ENCODE assay signal across 8 cellular contexts in genomic region chr12:31403099-31403607, GRCh38.
DNase-seq lines count a peak whose midpoint lies in the region; ATAC-seq and TF ChIP-seq lines count a peak whose summit lies in the region.
"Not testable (repeated sequence)": the region's sequence is repeated elsewhere in the genome, so short reads cannot be mapped to it uniquely, and the experiment has no call there.

No MANE protein-coding gene starts in this region.

- not testable (repeated sequence) for H3K36me3 ChIP-seq in neutrophil

- not testable (repeated sequence) for H3K27me3 ChIP-seq in neutrophil

- H3K4me3 ChIP-seq in GM12875 (ENCODE audit: low read depth, low read length); neutrophil (ENCODE audit: low read depth in 1 of 2, low read length in 1 of 2): not testable (repeated sequence)

- H3K4me1 ChIP-seq in neutrophil (ENCODE audit: control insufficient read depth in 1 of 2, insufficient read depth in 1 of 2, low read depth in 1 of 2, low read length in 1 of 2) = not testable (repeated sequence)

- TF ChIP-seq CTCF in GM12875 (IDR thresholded peaks at IDR 0.05; ENCODE audit: borderline replicate concordance, insufficient read depth, low read depth, low read length) = peak; percentile 88
- peak; percentile 16 for TF ChIP-seq CTCF in neutrophil (IDR thresholded peaks at IDR 0.05)

- peak; percentile 81 for ATAC-seq in HG02610 (IDR thresholded peaks at IDR 0.05; ENCODE audit: unreplicated experiment)

- peak; percentile 86 for DNase-seq in MV-4-11 (lab: John Stamatoyannopoulos, UW)
- peak; percentile 85 for DNase-seq in SHP77 (lab: John Stamatoyannopoulos, UW)
- peak; percentile 18 for DNase-seq in activated effector memory CD4-positive, alpha-beta T cell treated with Interleukin-2 at 50 U/mL for 16 hours
- DNase-seq in fibroblast of the conjunctiva (ENCODE audit: low read depth) = peak; percentile 91
- DNase-seq in ureter (ENCODE audit: low spot score) = peak; percentile 71

- not testable (repeated sequence) for H3K27ac ChIP-seq in neutrophil

- H3K9me3 ChIP-seq in neutrophil = not testable (repeated sequence)

Comparison
In these comparisons a context has a peak if more than half of its experiments do, and no peak if none do; other contexts are left out.
1. DNase-seq: peak in every context shown above with its lines; median percentile 91 in fibroblast of the conjunctiva; 86 in MV-4-11; 85 in SHP77; 71 in ureter; 18 in activated effector memory CD4-positive, alpha-beta T cell treated with Interleukin-2 at 50 U/mL for 16 hours.